In the genomic region with DNA sequence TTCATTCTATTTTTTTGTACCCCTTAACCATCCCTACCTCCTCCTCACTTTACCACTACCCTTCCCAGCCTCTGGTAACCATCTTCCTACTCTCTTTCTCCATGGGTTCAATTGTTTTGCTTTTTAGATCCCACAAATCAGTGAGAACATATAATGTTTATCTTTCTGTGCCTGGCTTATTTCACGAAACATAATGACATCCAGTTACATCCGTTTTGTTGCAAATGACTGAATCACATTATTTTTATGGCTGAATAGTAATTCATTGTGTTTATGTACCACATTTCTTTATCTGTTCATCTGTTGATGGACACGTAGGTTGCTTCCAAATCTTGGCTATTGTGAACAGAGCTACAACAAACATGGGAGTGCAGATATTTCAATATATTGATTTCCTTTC, we compare ENCODE assay signal across 10 cellular contexts. TPM values are rescaled to one million over a fixed set of nuclear protein-coding genes. Genes with fewer than 3 reads are reported as not detected.
"Had no signal": no experiment of that assay in that cellular context is flagged by ENCODE, and none has a peak within 500 bp of the region (broad histone marks: within the 10 kb centered on the region; RNA-seq: fewer than 3 reads in every experiment).

No MANE protein-coding gene starts in this region.

- H3K4me2 ChIP-seq: GM23338 had no signal

- FAIRE-seq: H1, H54, HTR-8/SVneo, K562 had no signal

- H3K4me3 ChIP-seq: GM23338, K562 had no signal

- DNase-seq: H9, HCEC 1CT, IMR-90, KG1 had no signal

- ATAC-seq: GM23338, K562 had no signal

- H2AFZ ChIP-seq: GM23338 had no signal

RNA-seq across cellular contexts. Expression of a gene that starts 24.1 kb away (rescaled TPM):
- total RNA-seq: HT-29 had no signal
- polyA plus RNA-seq: K562 had no signal
